In genomic region chr1:12180903-12181302, GRCh38 we compare ENCODE assay signal across 2 cellular contexts.
TF ChIP-seq lines count a peak whose summit lies in the region.

No MANE protein-coding gene starts in this region.

TF ChIP-seq in IMR-90, 13 proteins besides CTCF, POLR2A, EP300 and RAD21:
- TF ChIP-seq MXI1 (IDR thresholded peaks at IDR 0.05; ENCODE audit: borderline replicate concordance, low read depth, low read length): no peak
- TF ChIP-seq CEBPB (IDR thresholded peaks at IDR 0.05; ENCODE audit: low read depth, low read length): no peak
- TF ChIP-seq RCOR1 (IDR thresholded peaks at IDR 0.05; ENCODE audit: insufficient replicate concordance, low read length): no peak
- TF ChIP-seq FOS (IDR thresholded peaks at IDR 0.05; ENCODE audit: low read depth, low read length): no peak
- no peak for TF ChIP-seq RFX5 (IDR thresholded peaks at IDR 0.05; ENCODE audit: low read depth, low read length)
- no peak for TF ChIP-seq MAFK (IDR thresholded peaks at IDR 0.05; ENCODE audit: low read depth, low read length)
- no peak for TF ChIP-seq NFE2L2 (IDR thresholded peaks at IDR 0.05; ENCODE audit: low read depth, low read length)
- TF ChIP-seq USF2 (IDR thresholded peaks at IDR 0.05; ENCODE audit: low read depth, low read length): no peak
- TF ChIP-seq BHLHE40 (IDR thresholded peaks at IDR 0.05; ENCODE audit: low read depth, low read length): no peak
- TF ChIP-seq ELK1 (IDR thresholded peaks at IDR 0.05; ENCODE audit: borderline replicate concordance, low read depth, low read length): no peak
- no peak for TF ChIP-seq SMC3 (IDR thresholded peaks at IDR 0.05; ENCODE audit: low read depth, low read length)
- TF ChIP-seq CHD1 (IDR thresholded peaks at IDR 0.05; ENCODE audit: low read depth, low read length): no peak
- TF ChIP-seq MAZ (IDR thresholded peaks at IDR 0.05; ENCODE audit: borderline replicate concordance, low read depth, low read length): no peak

TF ChIP-seq in SK-N-SH, 30 proteins besides CTCF, POLR2A, EP300 and RAD21:
- TF ChIP-seq JUND (IDR thresholded peaks at IDR 0.05) (no peak), EZH2phosphoT487 (IDR thresholded peaks at IDR 0.05; ENCODE audit: borderline replicate concordance, low read depth) (no peak), NFIC (IDR thresholded peaks at IDR 0.05; ENCODE audit: borderline replicate concordance) (no peak), TAF1 (IDR thresholded peaks at IDR 0.05; ENCODE audit: borderline replicate concordance, low read depth, low read length) (no peak), RCOR1 (IDR thresholded peaks at IDR 0.05; ENCODE audit: low read length) (no peak), FOXJ3 (CRISPR knock-in tag; IDR thresholded peaks at IDR 0.05) (no peak), MEF2A (IDR thresholded peaks at IDR 0.05; ENCODE audit: borderline replicate concordance, low read depth) (no peak), SIN3A (IDR thresholded peaks at IDR 0.05; ENCODE audit: borderline replicate concordance, low read depth, low read length) (no peak), FOXM1 (IDR thresholded peaks at IDR 0.05; ENCODE audit: low read depth) (no peak), GABPA (IDR thresholded peaks at IDR 0.05; ENCODE audit: low read depth) (no peak), ELF1 (IDR thresholded peaks at IDR 0.05) (no peak), MAX (IDR thresholded peaks at IDR 0.05; ENCODE audit: low read depth) (no peak)
